In genomic region chr7:107663196-107663595, GRCh38 we compare ENCODE assay signal across 31 cellular contexts. TPM values are rescaled to one million over a fixed set of nuclear protein-coding genes. Genes with fewer than 3 reads are reported as not detected.
"Had no signal": no experiment of that assay in that cellular context is flagged by ENCODE, and none has a peak within 500 bp of the region (broad histone marks: within the 10 kb centered on the region; RNA-seq: fewer than 3 reads in every experiment).

No MANE protein-coding gene starts in this region.

- H3K27ac ChIP-seq: neural progenitor cell, ovary, parathyroid adenoma, psoas muscle, skin epidermis, spleen, suprapubic skin, testis, tibial nerve, upper lobe of left lung, vagina had no signal

- H3K4me1 Mint-ChIP-seq: nephron had no signal

- H3K27ac Mint-ChIP-seq: natural killer cell; nephron; neural progenitor cell; progenitor cell of endocrine pancreas; stimulated activated memory B cell treated with anti-CD40 and anti-IgM and Interleukin-4, amounts not matched to agents 10 μg/mL and 1 μg/mL and 100 μg/mL, for 72 hours; stimulated activated naive CD8-positive, alpha-beta T cell treated with anti-CD3 and anti-CD28 coated beads, Interleukin-15, amount 100 ng/mL, for 72 hours had no signal

- H3K4me1 ChIP-seq: parathyroid adenoma had no signal

- H3K36me3 ChIP-seq: neural progenitor cell, ovary, spleen, suprapubic skin, tibial nerve, upper lobe of left lung, vagina had no signal

- H3K4me3 ChIP-seq: neural progenitor cell, ovary, psoas muscle, skin epidermis, smooth muscle cell, spleen, suprapubic skin, testis, tibial nerve, upper lobe of left lung, vagina had no signal

- H3K27me3 ChIP-seq: ovary, testis, vagina had no signal

- H2AFZ ChIP-seq: neural progenitor cell, parathyroid adenoma had no signal

- H3K9me3 Mint-ChIP-seq: natural killer cell; nephron; neural progenitor cell; stimulated activated memory B cell treated with anti-CD40 and anti-IgM and Interleukin-4, amounts not matched to agents 10 μg/mL and 1 μg/mL and 100 μg/mL, for 72 hours; stimulated activated naive CD8-positive, alpha-beta T cell treated with anti-CD3 and anti-CD28 coated beads, Interleukin-15, amount 100 ng/mL, for 72 hours had no signal

- H3K79me2 ChIP-seq: parathyroid adenoma had no signal

- H3K4me3 Mint-ChIP-seq: natural killer cell; stimulated activated memory B cell treated with anti-CD40 and anti-IgM and Interleukin-4, amounts not matched to agents 10 μg/mL and 1 μg/mL and 100 μg/mL, for 72 hours; stimulated activated naive CD8-positive, alpha-beta T cell treated with anti-CD3 and anti-CD28 coated beads, Interleukin-15, amount 100 ng/mL, for 72 hours had no signal

- H3K4me2 ChIP-seq: neural progenitor cell, smooth muscle cell had no signal

- DNase-seq: natural killer cell; occipital lobe; ovary; posterior cingulate gyrus; psoas muscle; right cardiac atrium; spleen; stimulated activated CD4-positive, alpha-beta T cell treated with anti-CD3 and anti-CD28 coated beads, Interleukin-12 subunit alpha, Interleukin-12 subunit beta, amount 100 ng/mL, for 4 hours; stimulated activated CD4-positive, alpha-beta T cell treated with anti-CD3 and anti-CD28 coated beads, Interleukin-1b, Interleukin-23, amount 100 ng/mL, for 48 hours; stimulated activated CD4-positive, alpha-beta T cell treated with anti-CD3 and anti-CD28 coated beads, Interleukin-4, amount 100 ng/mL, for 1 hour; stimulated activated CD4-positive, alpha-beta T cell treated with anti-CD3 and anti-CD28 coated beads, Interleukin-4, amount 100 ng/mL, for 4 hours; stimulated activated CD8-positive, alpha-beta memory T cell treated with anti-CD3 and anti-CD28 coated beads, Interleukin-4, amount 100 ng/mL, for 48 hours; stimulated activated naive CD4-positive, alpha-beta T cell; stimulated activated naive CD8-positive, alpha-beta T cell treated with anti-CD3 and anti-CD28 coated beads, Interleukin-15, amount 100 ng/mL, for 72 hours; stimulated activated naive CD8-positive, alpha-beta T cell treated with anti-CD3 and anti-CD28 coated beads, Interleukin-15, Interleukin-2, amounts not matched to agents 100 U/mL and 50 U/mL, for 24 hours; substantia nigra; testis; trophoblast cell; upper lobe of left lung had no signal

- H3K9me3 ChIP-seq: ovary, psoas muscle, spleen, suprapubic skin, testis, tibial nerve, upper lobe of left lung, vagina had no signal

- H3K36me3 Mint-ChIP-seq: natural killer cell; neural progenitor cell; stimulated activated memory B cell treated with anti-CD40 and anti-IgM and Interleukin-4, amounts not matched to agents 10 μg/mL and 1 μg/mL and 100 μg/mL, for 72 hours had no signal

- H3K27me3 Mint-ChIP-seq: stimulated activated memory B cell treated with anti-CD40 and anti-IgM and Interleukin-4, amounts not matched to agents 10 μg/mL and 1 μg/mL and 100 μg/mL, for 72 hours had no signal

- ATAC-seq: natural killer cell; psoas muscle; right cardiac atrium; sciatic nerve; stimulated activated memory B cell treated with anti-CD40 and anti-IgM and Interleukin-4, amounts not matched to agents 10 μg/mL and 1 μg/mL and 100 μg/mL, for 72 hours; stimulated activated naive CD8-positive, alpha-beta T cell treated with anti-CD3 and anti-CD28 coated beads, Interleukin-15, amount 100 ng/mL, for 72 hours; stimulated activated naive CD8-positive, alpha-beta T cell treated with anti-CD3 and anti-CD28 coated beads, Interleukin-15, Interleukin-2, amounts not matched to agents 100 U/mL and 50 U/mL, for 24 hours had no signal

RNA-seq across cellular contexts. Expression of gene SLC26A4, which starts 2.6 kb away (rescaled TPM):
- total RNA-seq: vagina had no signal
- polyA plus RNA-seq: neural cell had no signal
